In the genomic region with DNA sequence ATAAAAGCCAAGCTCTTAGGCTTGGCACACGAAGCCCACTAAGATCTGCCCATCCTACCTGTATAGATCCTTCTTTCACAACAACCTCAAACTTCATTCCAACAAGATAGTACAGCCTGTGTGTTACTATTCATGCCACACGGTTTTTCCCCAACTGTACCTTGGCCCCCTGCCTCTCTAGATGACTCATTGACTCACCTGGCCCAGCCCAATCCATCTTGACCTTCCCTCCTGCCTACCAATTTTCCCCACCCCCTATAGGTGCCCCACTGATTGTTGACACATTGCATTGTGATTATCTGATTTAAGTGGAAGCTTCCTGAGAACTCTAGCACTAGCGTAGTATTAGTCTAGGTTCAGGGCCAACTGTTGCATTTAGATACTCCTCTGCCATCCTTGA, we compare ENCODE assay signal across 20 cellular contexts. TPM values are rescaled to one million over a fixed set of nuclear protein-coding genes. Genes with fewer than 3 reads are reported as not detected.
DNase-seq lines count a peak whose midpoint lies in the region; ATAC-seq and TF ChIP-seq lines count a peak whose summit lies in the region.
"Had no signal": no experiment of that assay in that cellular context is flagged by ENCODE, and none has a peak within 500 bp of the region (broad histone marks: within the 10 kb centered on the region; RNA-seq: fewer than 3 reads in every experiment).

No MANE protein-coding gene starts in this region.

- H3K36me3 Mint-ChIP-seq in activated CD8-positive, alpha-beta T cell treated with anti-CD3 and anti-CD28 coated beads, Interleukin-2, amount 10 ng/mL, durations not matched to agents 7 days and 5 days (ENCODE audit: low read depth): peaks cover 12% of the 10 kb centered on the region
- peaks cover 6% of the 10 kb centered on the region for H3K36me3 Mint-ChIP-seq in activated CD8-positive, alpha-beta T cell treated with anti-CD3 and anti-CD28 coated beads for 36 hours (ENCODE audit: low read depth)
- no peaks in the 10 kb centered on the region for H3K36me3 Mint-ChIP-seq in stimulated activated naive B cell treated with anti-CD40 and anti-IgM and Interleukin-4, amounts not matched to agents 10 μg/mL and 1 μg/mL and 100 μg/mL, for 72 hours
- no peaks in the 10 kb centered on the region for H3K36me3 Mint-ChIP-seq in activated T-cell treated with anti-CD3 and anti-CD28 coated beads, Interleukin-2, amount 50 U/mL, for 24 hours (ENCODE audit: low read depth)

- peaks cover 46% of the 10 kb centered on the region for H3K4me1 Mint-ChIP-seq in activated CD8-positive, alpha-beta T cell treated with anti-CD3 and anti-CD28 coated beads, Interleukin-2, amount 10 ng/mL, durations not matched to agents 7 days and 5 days (ENCODE audit: low read depth)
- peaks cover 44% of the 10 kb centered on the region for H3K4me1 Mint-ChIP-seq in activated CD8-positive, alpha-beta T cell treated with anti-CD3 and anti-CD28 coated beads for 36 hours (ENCODE audit: low read depth)
- peaks cover 14 to 26% of the 10 kb centered on the region in 2 donors for H3K4me1 Mint-ChIP-seq in stimulated activated naive B cell treated with anti-CD40 and anti-IgM and Interleukin-4, amounts not matched to agents 10 μg/mL and 1 μg/mL and 100 μg/mL, for 72 hours
- peaks cover 40% of the 10 kb centered on the region for H3K4me1 Mint-ChIP-seq in activated T-cell treated with anti-CD3 and anti-CD28 coated beads, Interleukin-2, amount 50 U/mL, for 24 hours (ENCODE audit: low read depth)

- no peaks in the 10 kb centered on the region for H3K9me2 ChIP-seq in hepatocyte (replicated peaks; ENCODE audit: insufficient read depth)

- no peak overlapping the region for H2AFZ ChIP-seq in hepatocyte

- H3K27ac ChIP-seq in RWPE1: no peak overlapping the region
- H3K27ac ChIP-seq in hepatocyte: no peak overlapping the region

- no peaks in the 10 kb centered on the region for H3K27me3 ChIP-seq in hepatocyte
- H3K27me3 ChIP-seq: BLaER1 treated with 17β-estradiol and CSF1 and Interleukin-3, amounts not matched to agents 10 nM and 100 nM; Peyer's patch had no signal

- 77% methylated on average over 3 of the region's 3 CpGs for WGBS in hepatocyte (ENCODE audit: low lambda C conversion rate, missing lambda C conversion rate)

- no peaks in the 10 kb centered on the region for H3K4me1 ChIP-seq in hepatocyte (ENCODE audit: insufficient read depth)
- H3K4me1 ChIP-seq: Peyer's patch had no signal

- no peak overlapping the region for H3K4me3 ChIP-seq in hepatocyte
- H3K4me3 ChIP-seq: BLaER1 treated with 17β-estradiol and CSF1 and Interleukin-3, amounts not matched to agents 10 nM and 100 nM; HAP-1; Peyer's patch had no signal

- no peaks in the 10 kb centered on the region for H3K79me2 ChIP-seq in hepatocyte

- H4K20me1 ChIP-seq in hepatocyte (ENCODE audit: insufficient read depth, poor library complexity, severe bottlenecking): no peaks in the 10 kb centered on the region
- H4K20me1 ChIP-seq: BLaER1 treated with 17β-estradiol and CSF1 and Interleukin-3, amounts not matched to agents 10 nM and 100 nM had no signal

- POLR2A ChIA-PET in activated CD8-positive, alpha-beta T cell treated with anti-CD3 and anti-CD28 coated beads, Interleukin-2, amount 10 ng/mL, durations not matched to agents 7 days and 5 days (lab: Charles Lee): no interaction called here
- POLR2A ChIA-PET in activated CD8-positive, alpha-beta T cell treated with anti-CD3 and anti-CD28 coated beads for 36 hours (lab: Charles Lee): interaction anchor here (1.2 to 1.9 kb wide), 2 partner anchors 13 to 60 kb away, joined by 3 to 6 read pairs; a partner anchor contains a TSS
- POLR2A ChIA-PET in RWPE1 (lab: Yijun Ruan, JAX; ENCODE audit: low non-redundant PET): interaction anchor here (0.6 kb wide), 1 partner anchor 14 kb away, joined by 5 read pairs; no protein-coding TSS in a partner anchor

- no peak overlapping the region for H3K4me2 ChIP-seq in hepatocyte

- CTCF ChIA-PET in activated CD8-positive, alpha-beta T cell treated with anti-CD3 and anti-CD28 coated beads, Interleukin-2, amount 10 ng/mL, durations not matched to agents 7 days and 5 days (lab: Charles Lee): interaction anchor here (1.1 to 3.1 kb wide), 2 partner anchors 10 to 13 kb away, joined by 3 to 21 read pairs; no protein-coding TSS in a partner anchor
- CTCF ChIA-PET in activated CD8-positive, alpha-beta T cell treated with anti-CD3 and anti-CD28 coated beads for 36 hours (lab: Charles Lee): interaction anchor here (1.0 to 2.1 kb wide), 2 partner anchors 275 to 327 kb away, joined by 3 to 4 read pairs; no protein-coding TSS in a partner anchor
- CTCF ChIA-PET in RWPE1 (lab: Yijun Ruan, JAX): no interaction called here

- H3K4me3 Mint-ChIP-seq in activated CD8-positive, alpha-beta T cell treated with anti-CD3 and anti-CD28 coated beads, Interleukin-2, amount 10 ng/mL, durations not matched to agents 7 days and 5 days: no peak overlapping the region
- H3K4me3 Mint-ChIP-seq in activated CD8-positive, alpha-beta T cell treated with anti-CD3 and anti-CD28 coated beads for 36 hours: no peak overlapping the region
- H3K4me3 Mint-ChIP-seq in stimulated activated naive B cell treated with anti-CD40 and anti-IgM and Interleukin-4, amounts not matched to agents 10 μg/mL and 1 μg/mL and 100 μg/mL, for 72 hours: no peak overlapping the region
- no peak overlapping the region for H3K4me3 Mint-ChIP-seq in activated T-cell treated with anti-CD3 and anti-CD28 coated beads, Interleukin-2, amount 50 U/mL, for 24 hours
- H3K4me3 Mint-ChIP-seq: IgD-negative memory B cell had no signal

- intact Hi-C loops in activated CD8-positive, alpha-beta T cell treated with anti-CD3 and anti-CD28 coated beads for 36 hours (cut with micrococcal nuclease): no loop called here

- no peaks in the 10 kb centered on the region for H3K9me3 ChIP-seq in hepatocyte (ENCODE audit: low read depth)
- H3K9me3 ChIP-seq: BLaER1 treated with 17β-estradiol and CSF1 and Interleukin-3, amounts not matched to agents 10 nM and 100 nM; HAP-1; Peyer's patch had no signal

- no peaks in the 10 kb centered on the region for H3K36me3 ChIP-seq in hepatocyte (replicated peaks; ENCODE audit: insufficient read depth, low read depth)
- H3K36me3 ChIP-seq: BLaER1 treated with 17β-estradiol and CSF1 and Interleukin-3, amounts not matched to agents 10 nM and 100 nM; HAP-1; Peyer's patch had no signal

- peak overlapping the region; percentile 21 for H3K27ac Mint-ChIP-seq in activated CD8-positive, alpha-beta T cell treated with anti-CD3 and anti-CD28 coated beads, Interleukin-2, amount 10 ng/mL, durations not matched to agents 7 days and 5 days
- H3K27ac Mint-ChIP-seq in activated CD8-positive, alpha-beta T cell treated with anti-CD3 and anti-CD28 coated beads for 36 hours: no peak overlapping the region
- peak overlapping the region; percentile 42 for H3K27ac Mint-ChIP-seq in stimulated activated naive B cell treated with anti-CD40 and anti-IgM and Interleukin-4, amounts not matched to agents 10 μg/mL and 1 μg/mL and 100 μg/mL, for 72 hours
- no peak overlapping the region for H3K27ac Mint-ChIP-seq in activated T-cell treated with anti-CD3 and anti-CD28 coated beads, Interleukin-2, amount 50 U/mL, for 24 hours

- H3K27me3 Mint-ChIP-seq in activated CD8-positive, alpha-beta T cell treated with anti-CD3 and anti-CD28 coated beads, Interleukin-2, amount 10 ng/mL, durations not matched to agents 7 days and 5 days (ENCODE audit: low read depth): no peaks in the 10 kb centered on the region
- H3K27me3 Mint-ChIP-seq in activated CD8-positive, alpha-beta T cell treated with anti-CD3 and anti-CD28 coated beads for 36 hours: no peaks in the 10 kb centered on the region
- H3K27me3 Mint-ChIP-seq in stimulated activated naive B cell treated with anti-CD40 and anti-IgM and Interleukin-4, amounts not matched to agents 10 μg/mL and 1 μg/mL and 100 μg/mL, for 72 hours: no peaks in the 10 kb centered on the region
- H3K27me3 Mint-ChIP-seq in activated T-cell treated with anti-CD3 and anti-CD28 coated beads, Interleukin-2, amount 50 U/mL, for 24 hours: no peaks in the 10 kb centered on the region
- H3K27me3 Mint-ChIP-seq: IgD-negative memory B cell had no signal

- no peak for ATAC-seq in activated CD8-positive, alpha-beta T cell treated with anti-CD3 and anti-CD28 coated beads, Interleukin-2, amount 10 ng/mL, durations not matched to agents 7 days and 5 days
- no peak for ATAC-seq in activated CD8-positive, alpha-beta T cell treated with anti-CD3 and anti-CD28 coated beads for 36 hours
- ATAC-seq in stimulated activated naive B cell treated with anti-CD40 and anti-IgM and Interleukin-4, amounts not matched to agents 10 μg/mL and 1 μg/mL and 100 μg/mL, for 72 hours (replicated peaks): no peak
- ATAC-seq in HG02610 (IDR thresholded peaks at IDR 0.05; ENCODE audit: unreplicated experiment): no peak

- TF ChIP-seq CTCF in activated CD8-positive, alpha-beta T cell treated with anti-CD3 and anti-CD28 coated beads for 36 hours (IDR thresholded peaks at IDR 0.05): no peak
- no peak for TF ChIP-seq CTCF in RWPE1 (conservative IDR thresholded peaks at IDR 0.05; ENCODE audit: low read depth)
- no peak for TF ChIP-seq CTCF in hepatocyte (IDR thresholded peaks at IDR 0.05; ENCODE audit: poor library complexity)

- no peak for DNase-seq in activated CD8-positive, alpha-beta T cell treated with anti-CD3 and anti-CD28 coated beads, Interleukin-2, amount 10 ng/mL, durations not matched to agents 7 days and 5 days
- DNase-seq in activated CD8-positive, alpha-beta T cell treated with anti-CD3 and anti-CD28 coated beads for 36 hours: no peak
- DNase-seq in RWPE1 (ENCODE audit: low spot score): peak; percentile 15
- peak; percentile 40 for DNase-seq in hepatocyte (ENCODE audit: low spot score)
- DNase-seq in stimulated activated naive B cell treated with anti-CD40 and anti-IgM and Interleukin-4, amounts not matched to agents 10 μg/mL and 1 μg/mL and 100 μg/mL, for 72 hours: no peak
- DNase-seq in EL: no peak
- no peak for DNase-seq in activated T-cell treated with anti-CD3 and anti-CD28 coated beads, Interleukin-2, amount 50 U/mL, for 24 hours
- DNase-seq: 8988T, DND-41, GF-D8, NCI-H1417 treated with DMSO at 0.1 percent for 48 hours, NCI-H2029, NCI-H2171 treated with DMSO at 0.1 percent for 48 hours, NCI-H82, SHP77 treated with DMSO at 0.1 percent for 48 hours had no signal

- no peaks in the 10 kb centered on the region for H3K9me3 Mint-ChIP-seq in activated CD8-positive, alpha-beta T cell treated with anti-CD3 and anti-CD28 coated beads, Interleukin-2, amount 10 ng/mL, durations not matched to agents 7 days and 5 days (ENCODE audit: insufficient read depth)
- peaks cover 8% of the 10 kb centered on the region for H3K9me3 Mint-ChIP-seq in activated CD8-positive, alpha-beta T cell treated with anti-CD3 and anti-CD28 coated beads for 36 hours
- peaks cover 0 to 1% of the 10 kb centered on the region in 2 donors for H3K9me3 Mint-ChIP-seq in stimulated activated naive B cell treated with anti-CD40 and anti-IgM and Interleukin-4, amounts not matched to agents 10 μg/mL and 1 μg/mL and 100 μg/mL, for 72 hours
- peaks cover 6% of the 10 kb centered on the region for H3K9me3 Mint-ChIP-seq in activated T-cell treated with anti-CD3 and anti-CD28 coated beads, Interleukin-2, amount 50 U/mL, for 24 hours

RNA-seq across cellular contexts. Expression of a gene that starts 2.0 kb away (rescaled TPM):
- total RNA-seq in activated CD8-positive, alpha-beta T cell treated with anti-CD3 and anti-CD28 coated beads, Interleukin-2, amount 10 ng/mL, durations not matched to agents 7 days and 5 days: 10 to 100 TPM; 28.6 to 34.4 TPM
- total RNA-seq in activated CD8-positive, alpha-beta T cell treated with anti-CD3 and anti-CD28 coated beads for 36 hours: 1 to 10 TPM; 2.5 to 3.2 TPM
- total RNA-seq in hepatocyte: 0.13 and 0.60 TPM in 2 replicates
- polyA plus RNA-seq in hepatocyte: not detected in 2 replicates

Comparison
In these comparisons a context has a peak if more than half of its experiments do, and no peak if none do; other contexts are left out.
1. H3K27ac Mint-ChIP-seq: peak in activated CD8-positive, alpha-beta T cell treated with anti-CD3 and anti-CD28 coated beads, Interleukin-2, amount 10 ng/mL, durations not matched to agents 7 days and 5 days (single experiment) and stimulated activated naive B cell treated with anti-CD40 and anti-IgM and Interleukin-4, amounts not matched to agents 10 μg/mL and 1 μg/mL and 100 μg/mL, for 72 hours (single experiment); none in activated CD8-positive, alpha-beta T cell treated with anti-CD3 and anti-CD28 coated beads for 36 hours (single experiment) and activated T-cell treated with anti-CD3 and anti-CD28 coated beads, Interleukin-2, amount 50 U/mL, for 24 hours (single experiment).
2. RNA of a gene that starts 2.0 kb away (total RNA-seq): 28.6 to 34.4 TPM in activated CD8-positive, alpha-beta T cell treated with anti-CD3 and anti-CD28 coated beads, Interleukin-2, amount 10 ng/mL, durations not matched to agents 7 days and 5 days; 2.5 to 3.2 TPM in activated CD8-positive, alpha-beta T cell treated with anti-CD3 and anti-CD28 coated beads for 36 hours and 0.13 to 0.60 TPM in hepatocyte; every median in the first group is over 4 times any median in the second.
3. DNase-seq: peak in RWPE1 (single experiment) and hepatocyte (single experiment); none in activated CD8-positive, alpha-beta T cell treated with anti-CD3 and anti-CD28 coated beads, Interleukin-2, amount 10 ng/mL, durations not matched to agents 7 days and 5 days (single experiment), activated CD8-positive, alpha-beta T cell treated with anti-CD3 and anti-CD28 coated beads for 36 hours (single experiment), stimulated activated naive B cell treated with anti-CD40 and anti-IgM and Interleukin-4, amounts not matched to agents 10 μg/mL and 1 μg/mL and 100 μg/mL, for 72 hours (single experiment), EL (single experiment) and activated T-cell treated with anti-CD3 and anti-CD28 coated beads, Interleukin-2, amount 50 U/mL, for 24 hours (single experiment).